11 cellular contexts compared by ENCODE assay signal in the genomic region with DNA sequence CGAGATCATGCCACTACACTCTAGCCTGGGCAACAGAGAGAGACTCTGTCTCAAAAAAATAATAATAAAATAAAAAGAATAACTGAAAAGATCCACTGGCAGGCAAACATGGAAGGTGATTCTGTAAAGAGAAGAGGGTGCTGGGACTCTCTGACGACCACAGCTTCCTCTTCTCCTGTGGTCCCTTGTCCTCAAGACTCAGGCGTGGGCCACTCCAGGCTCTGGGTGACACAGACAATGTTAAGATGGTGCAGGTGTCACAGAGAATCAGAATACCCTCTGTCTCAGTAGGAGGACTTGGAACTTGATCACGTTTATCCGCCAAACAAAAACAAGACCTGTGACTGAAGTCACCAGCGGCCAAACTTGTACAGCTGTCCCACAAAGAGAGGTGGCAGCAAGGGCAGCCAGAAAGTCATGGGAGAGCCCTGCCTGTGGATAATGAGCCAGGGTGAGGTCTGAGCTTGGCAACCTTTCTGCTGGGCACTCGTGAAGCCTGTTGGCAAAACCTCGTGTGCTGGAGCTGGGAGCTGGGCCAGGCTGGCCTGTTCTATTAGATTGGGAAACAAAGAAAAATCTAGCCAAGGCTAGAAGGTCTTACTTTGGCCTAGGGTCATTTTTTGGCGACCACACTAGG.
DNase-seq lines count a peak whose midpoint lies in the region; ATAC-seq and TF ChIP-seq lines count a peak whose summit lies in the region.
"Had no signal": no experiment of that assay in that cellular context is flagged by ENCODE, and none has a peak within 500 bp of the region (broad histone marks: within the 10 kb centered on the region; RNA-seq: fewer than 3 reads in every experiment).

No MANE protein-coding gene starts in this region.

- no peak overlapping the region for H3K9ac ChIP-seq in GM23248

- peaks cover 0 to 2% of the 10 kb centered on the region in 2 donors for H3K36me3 Mint-ChIP-seq in activated T-cell treated with anti-CD3 and anti-CD28 coated beads, Interleukin-2, amount 50 U/mL, for 72 hours (ENCODE audit: insufficient read depth in 2 of 2)
- no peaks in the 10 kb centered on the region for H3K36me3 Mint-ChIP-seq in activated T-cell treated with anti-CD3 and anti-CD28 coated beads, Interleukin-2, amount 50 U/mL, for 24 hours (ENCODE audit: low read depth)
- H3K36me3 Mint-ChIP-seq: immature natural killer cell had no signal

- no peaks in the 10 kb centered on the region for H3K9me2 ChIP-seq in GM23248 (ENCODE audit: insufficient read depth)

- no peak overlapping the region for H2AFZ ChIP-seq in GM23248

- peak; percentile 98 to 100 (median 99) for ATAC-seq in psoas muscle
- ATAC-seq in HG02973 (IDR thresholded peaks at IDR 0.05; ENCODE audit: unreplicated experiment), result no peak
- no peak for ATAC-seq in activated T-cell treated with anti-CD3 and anti-CD28 coated beads, Interleukin-2, amount 50 U/mL, for 72 hours (replicated peaks in 1 of 2)

- 27 to 38% methylated on average over 9 of the region's 9 CpGs for WGBS in GM23248 (ENCODE audit: low coverage in 1 of 2, low lambda C conversion rate in 2 of 2, missing lambda C conversion rate in 2 of 2), 2 experiments
- 31 to 39% (median 37%) methylated on average over 9 of the region's 9 CpGs for WGBS in psoas muscle, 3 donors

- in situ Hi-C loops in GM23248 (cut with MboI), result no loop called here

- no peak overlapping the region for H3K4me3 Mint-ChIP-seq in activated T-cell treated with anti-CD3 and anti-CD28 coated beads, Interleukin-2, amount 50 U/mL, for 72 hours
- no peak overlapping the region for H3K4me3 Mint-ChIP-seq in activated T-cell treated with anti-CD3 and anti-CD28 coated beads, Interleukin-2, amount 50 U/mL, for 24 hours
- H3K4me3 Mint-ChIP-seq: activated naive CD4-positive, alpha-beta T cell treated with anti-CD3 and anti-CD28 coated beads, Interleukin-2, amount 50 U/mL, for 24 hours; immature natural killer cell had no signal

- no peak overlapping the region for H3K4me2 ChIP-seq in GM23248 (ENCODE audit: unreplicated experiment)

- H3K9me3 ChIP-seq in GM23248 (ENCODE audit: low read depth), result no peaks in the 10 kb centered on the region
- H3K9me3 ChIP-seq in psoas muscle, result no peaks in the 10 kb centered on the region

- no peaks in the 10 kb centered on the region for H3K27me3 ChIP-seq in GM23248 (replicated peaks; ENCODE audit: insufficient read depth)
- H3K27me3 ChIP-seq in psoas muscle (ENCODE audit: insufficient read depth in 3 of 3, low read length in 2 of 3), result no peaks in the 10 kb centered on the region

- peaks cover 5% of the 10 kb centered on the region for H3F3A ChIP-seq in GM23248 (ENCODE audit: insufficient read depth)

- no peak overlapping the region for H3K4me3 ChIP-seq in GM23248
- no peak overlapping the region for H3K4me3 ChIP-seq in psoas muscle

- TF ChIP-seq CTCF in psoas muscle (IDR thresholded peaks at IDR 0.05), result no peak

- no peaks in the 10 kb centered on the region for H3K4me1 Mint-ChIP-seq in activated T-cell treated with anti-CD3 and anti-CD28 coated beads, Interleukin-2, amount 50 U/mL, for 72 hours (ENCODE audit: low read depth)
- no peaks in the 10 kb centered on the region for H3K4me1 Mint-ChIP-seq in activated T-cell treated with anti-CD3 and anti-CD28 coated beads, Interleukin-2, amount 50 U/mL, for 24 hours (ENCODE audit: low read depth)
- H3K4me1 Mint-ChIP-seq: activated naive CD4-positive, alpha-beta T cell treated with anti-CD3 and anti-CD28 coated beads, Interleukin-2, amount 50 U/mL, for 24 hours; immature natural killer cell had no signal

- H3K4me1 ChIP-seq in GM23248 (ENCODE audit: insufficient read depth), result no peaks in the 10 kb centered on the region
- peaks cover 8% of the 10 kb centered on the region for H3K4me1 ChIP-seq in psoas muscle

- H3K79me2 ChIP-seq in GM23248 (ENCODE audit: insufficient read depth), result no peaks in the 10 kb centered on the region

- DNase-seq in GM23248 (peak; percentile 25), anterior cingulate cortex (lab: John Stamatoyannopoulos, UW) (peak in 53 of 58 donors; percentile 5 to 85 (median 62)), hippocampal formation (lab: John Stamatoyannopoulos, UW) (peak; percentile 44 to 47), psoas muscle (peak; percentile 70 to 90), NCI-H146 (lab: John Stamatoyannopoulos, UW) (no peak)
- DNase-seq in activated T-cell treated with anti-CD3 and anti-CD28 coated beads, Interleukin-2, amount 50 U/mL, for 72 hours, result no peak
- no peak for DNase-seq in activated T-cell treated with anti-CD3 and anti-CD28 coated beads, Interleukin-2, amount 50 U/mL, for 24 hours
- DNase-seq: immature natural killer cell, T-helper 9 cell had no signal

- H3K27ac ChIP-seq in GM23248, result no peak overlapping the region
- peak overlapping the region; percentile 75 for H3K27ac ChIP-seq in psoas muscle

- H3K36me3 ChIP-seq in GM23248 (ENCODE audit: low read depth) (no peaks in the 10 kb centered on the region), psoas muscle (ENCODE audit: insufficient read depth in 1 of 2, low read depth in 1 of 2) (no peaks in the 10 kb centered on the region)

- H3K9me3 Mint-ChIP-seq in activated T-cell treated with anti-CD3 and anti-CD28 coated beads, Interleukin-2, amount 50 U/mL, for 72 hours, result peaks cover 0 to 2% of the 10 kb centered on the region in 2 donors
- peaks cover 9% of the 10 kb centered on the region for H3K9me3 Mint-ChIP-seq in activated T-cell treated with anti-CD3 and anti-CD28 coated beads, Interleukin-2, amount 50 U/mL, for 24 hours

- H3K27me3 Mint-ChIP-seq in activated T-cell treated with anti-CD3 and anti-CD28 coated beads, Interleukin-2, amount 50 U/mL, for 72 hours (ENCODE audit: low read depth), result no peaks in the 10 kb centered on the region
- H3K27me3 Mint-ChIP-seq in activated T-cell treated with anti-CD3 and anti-CD28 coated beads, Interleukin-2, amount 50 U/mL, for 24 hours, result no peaks in the 10 kb centered on the region
- H3K27me3 Mint-ChIP-seq: activated naive CD4-positive, alpha-beta T cell treated with anti-CD3 and anti-CD28 coated beads, Interleukin-2, amount 50 U/mL, for 24 hours had no signal

- H4K20me1 ChIP-seq in GM23248 (ENCODE audit: insufficient read depth), result no peaks in the 10 kb centered on the region

- intact Hi-C loops in psoas muscle (cut with DNase I), result loop anchor here in 1 of 2 donors (5.0 to 10.0 kb wide), 2 partner anchors 76 to 114 kb away; partner anchors contain the start of gene ITGA6

- no peak overlapping the region for H3K27ac Mint-ChIP-seq in activated T-cell treated with anti-CD3 and anti-CD28 coated beads, Interleukin-2, amount 50 U/mL, for 72 hours
- no peak overlapping the region for H3K27ac Mint-ChIP-seq in activated T-cell treated with anti-CD3 and anti-CD28 coated beads, Interleukin-2, amount 50 U/mL, for 24 hours
- H3K27ac Mint-ChIP-seq: activated naive CD4-positive, alpha-beta T cell treated with anti-CD3 and anti-CD28 coated beads, Interleukin-2, amount 50 U/mL, for 24 hours had no signal

Comparison
In these comparisons a context has a peak if more than half of its experiments do, and no peak if none do; other contexts are left out.
1. DNase-seq: peak in GM23248 (single experiment), anterior cingulate cortex (53 of 58), hippocampal formation (2 of 2) and psoas muscle (2 of 2); none in NCI-H146 (single experiment), activated T-cell treated with anti-CD3 and anti-CD28 coated beads, Interleukin-2, amount 50 U/mL, for 72 hours (0 of 2) and activated T-cell treated with anti-CD3 and anti-CD28 coated beads, Interleukin-2, amount 50 U/mL, for 24 hours (single experiment).
2. ATAC-seq: peak in psoas muscle (4 of 4); none in HG02973 (single experiment) and activated T-cell treated with anti-CD3 and anti-CD28 coated beads, Interleukin-2, amount 50 U/mL, for 72 hours (0 of 2).